Comparison of ENCODE assay signal across 1 cellular context in genomic region chr12:49010092-49010668, GRCh38.
TF ChIP-seq lines count a peak whose summit lies in the region.

No MANE protein-coding gene starts in this region.

TF ChIP-seq in IMR-90, 13 proteins besides CTCF, POLR2A, EP300 and RAD21:
- TF ChIP-seq FOS (IDR thresholded peaks at IDR 0.05; ENCODE audit: low read depth, low read length) (no peak), MXI1 (IDR thresholded peaks at IDR 0.05; ENCODE audit: borderline replicate concordance, low read depth, low read length) (no peak), MAFK (IDR thresholded peaks at IDR 0.05; ENCODE audit: low read depth, low read length) (no peak), RFX5 (IDR thresholded peaks at IDR 0.05; ENCODE audit: low read depth, low read length) (no peak), ELK1 (IDR thresholded peaks at IDR 0.05; ENCODE audit: borderline replicate concordance, low read depth, low read length) (no peak), BHLHE40 (IDR thresholded peaks at IDR 0.05; ENCODE audit: low read depth, low read length) (no peak), MAZ (IDR thresholded peaks at IDR 0.05; ENCODE audit: borderline replicate concordance, low read depth, low read length) (no peak), CHD1 (IDR thresholded peaks at IDR 0.05; ENCODE audit: low read depth, low read length) (no peak), SMC3 (IDR thresholded peaks at IDR 0.05; ENCODE audit: low read depth, low read length) (no peak), RCOR1 (IDR thresholded peaks at IDR 0.05; ENCODE audit: insufficient replicate concordance, low read length) (no peak), CEBPB (IDR thresholded peaks at IDR 0.05; ENCODE audit: low read depth, low read length) (no peak), NFE2L2 (IDR thresholded peaks at IDR 0.05; ENCODE audit: low read depth, low read length) (no peak), USF2 (IDR thresholded peaks at IDR 0.05; ENCODE audit: low read depth, low read length) (no peak)
